8 cellular contexts compared by ENCODE assay signal in genomic region chr11:47415949-47416472, GRCh38. TPM values are rescaled to one million over a fixed set of nuclear protein-coding genes. Genes with fewer than 3 reads are reported as not detected.
DNase-seq lines count a peak whose midpoint lies in the region; ATAC-seq and FAIRE-seq lines count a peak whose summit lies in the region.

No MANE protein-coding gene starts in this region.

- no peak for FAIRE-seq in GM19239 (lab: Jason Lieb, UNC)

- peak; percentile 41 for DNase-seq in NCI-H82 (lab: John Stamatoyannopoulos, UW)
- DNase-seq in NCI-H82 treated with DMSO at 0.1 percent for 48 hours (lab: John Stamatoyannopoulos, UW; ENCODE audit: unreplicated experiment), result no peak
- peak; percentile 56 for DNase-seq in brain pericyte (ENCODE audit: low read depth, low spot score)
- DNase-seq in left lobe of liver (ENCODE audit: low spot score), result no peak
- peak; percentile 88 for DNase-seq in ureter (ENCODE audit: low spot score)
- DNase-seq in activated naive CD4-positive, alpha-beta T cell treated with anti-CD3 and anti-CD28 coated beads, Interleukin-2, amount 50 U/mL, for 16 hours, result no peak
- no peak for DNase-seq in GM19239 (ENCODE audit: insufficient read length, low spot score)

- ATAC-seq in left lobe of liver (peak; percentile 20), GM21515 (IDR thresholded peaks at IDR 0.05; ENCODE audit: unreplicated experiment) (no peak)

RNA-seq across cellular contexts. Expression of gene SLC39A13, which starts 7.6 kb away (rescaled TPM):
- total RNA-seq in left lobe of liver (15.8 TPM), ureter (40.4 TPM)

RNA-seq across cellular contexts. Expression of gene PSMC3, which starts 10.2 kb away (rescaled TPM):
- total RNA-seq in left lobe of liver (64.6 TPM), ureter (87.4 TPM)

RNA-seq across cellular contexts. Expression of gene RAPSN, which starts 32.9 kb away (rescaled TPM):
- total RNA-seq in left lobe of liver (0.68 TPM), ureter (0.44 TPM)

RNA-seq across cellular contexts. Expression of gene SPI1, which starts 37.7 kb away (rescaled TPM):
- 10.9 TPM for total RNA-seq in left lobe of liver
- total RNA-seq in ureter, result 10.6 TPM

Comparison
In these comparisons a context has a peak if more than half of its experiments do, and no peak if none do; other contexts are left out.
1. DNase-seq: peak in NCI-H82 (single experiment), brain pericyte (single experiment) and ureter (single experiment); none in NCI-H82 treated with DMSO at 0.1 percent for 48 hours (single experiment), left lobe of liver (single experiment), activated naive CD4-positive, alpha-beta T cell treated with anti-CD3 and anti-CD28 coated beads, Interleukin-2, amount 50 U/mL, for 16 hours (single experiment) and GM19239 (single experiment).